In genomic region chr16:2814757-2815298, GRCh38 we compare ENCODE assay signal across 21 cellular contexts. TPM values are rescaled to one million over a fixed set of nuclear protein-coding genes. Genes with fewer than 3 reads are reported as not detected.
DNase-seq lines count a peak whose midpoint lies in the region; ATAC-seq and TF ChIP-seq lines count a peak whose summit lies in the region.
"Had no signal": no experiment of that assay in that cellular context is flagged by ENCODE, and none has a peak within 500 bp of the region (broad histone marks: within the 10 kb centered on the region; RNA-seq: fewer than 3 reads in every experiment).

No MANE protein-coding gene starts in this region.

- no peak for TF ChIP-seq POLR2A in suprapubic skin (IDR thresholded peaks at IDR 0.05)

- H3K27me3 ChIP-seq in RWPE2 (ENCODE audit: insufficient read depth, poor library complexity, severe bottlenecking) (no peaks in the 10 kb centered on the region), suprapubic skin (peaks cover 49% of the 10 kb centered on the region)
- H3K27me3 ChIP-seq: MG63 had no signal

- H3K27ac ChIP-seq in RWPE2 (ENCODE audit: poor library complexity, severe bottlenecking) (no peak overlapping the region), suprapubic skin (no peak overlapping the region)
- H3K27ac ChIP-seq: A549, GM23248 had no signal

- no peaks in the 10 kb centered on the region for H3K9me3 ChIP-seq in RWPE2 (ENCODE audit: severe bottlenecking)
- no peaks in the 10 kb centered on the region for H3K9me3 ChIP-seq in suprapubic skin
- H3K9me3 ChIP-seq: A549, MG63 had no signal

- no peak for TF ChIP-seq EP300 in suprapubic skin (IDR thresholded peaks at IDR 0.05)

- DNase-seq in COLO829 (ENCODE audit: low spot score) (peak; percentile 22), RWPE2 (ENCODE audit: low spot score) (peak; percentile 30), mesenteric fat pad (ENCODE audit: low spot score) (peak; percentile 85), suprapubic skin (ENCODE audit: low spot score in 2 of 2) (peak; percentile 54 to 79), DMS 273 treated with DMSO at 0.1 percent for 48 hours (lab: John Stamatoyannopoulos, UW) (no peak), AG08396 (ENCODE audit: low spot score) (no peak)
- DNase-seq: C1 segment of cervical spinal cord, DND-41, GM23248, HCEC 1CT, Kasumi-1, MG63, NCI-H1048, NCI-H1436, NCI-H1930, NCI-H446 treated with DMSO at 0.1 percent for 48 hours, SHP77 treated with DMSO at 0.1 percent for 48 hours had no signal

- TF ChIP-seq CTCF in RWPE2 (IDR thresholded peaks at IDR 0.05; ENCODE audit: poor library complexity, severe bottlenecking) (no peak), suprapubic skin (IDR thresholded peaks at IDR 0.05) (no peak)

- 84% methylated on average over 9 of the region's 17 CpGs for WGBS in suprapubic skin

- H3K4me1 ChIP-seq in RWPE2 (ENCODE audit: insufficient read depth, poor library complexity, severe bottlenecking) (no peaks in the 10 kb centered on the region), suprapubic skin (peaks cover 10% of the 10 kb centered on the region)
- H3K4me1 ChIP-seq: A549 had no signal

- H3K36me3 ChIP-seq in RWPE2 (ENCODE audit: low read depth) (no peaks in the 10 kb centered on the region), suprapubic skin (no peaks in the 10 kb centered on the region)
- H3K36me3 ChIP-seq: MG63 had no signal

- ATAC-seq in RWPE2 (ENCODE audit: low read depth) (no peak), GM18517 (IDR thresholded peaks at IDR 0.05; ENCODE audit: unreplicated experiment) (no peak)
- ATAC-seq: A549, SK-N-SH treated with all-trans-retinoic acid at 6 μM for 48 hours had no signal

- no peak overlapping the region for H3K4me3 ChIP-seq in RWPE2 (ENCODE audit: severe bottlenecking)
- H3K4me3 ChIP-seq in suprapubic skin, result no peak overlapping the region
- H3K4me3 ChIP-seq: A549, GM23248, MG63 had no signal

RNA-seq across cellular contexts. Expression of gene PRSS21, which starts 2.2 kb away (rescaled TPM):
- total RNA-seq in mesenteric fat pad, result not detected
- total RNA-seq in suprapubic skin, result 1 to 10 TPM in 2 of 4 donors, under 1 TPM in 1, not detected in 1; 0.87 to 7.6 (median 1.3) TPM
- total RNA-seq: GM23248 had no signal

RNA-seq across cellular contexts. Expression of gene ZG16B, which starts 15.3 kb away (rescaled TPM):
- not detected for total RNA-seq in mesenteric fat pad
- 10 to 100 TPM; 17.7 to 80.5 (median 23.4) TPM for total RNA-seq in suprapubic skin
- total RNA-seq: GM23248 had no signal

RNA-seq across cellular contexts. Expression of gene PRSS41, which starts 16.6 kb away (rescaled TPM):
- total RNA-seq in mesenteric fat pad, result not detected
- total RNA-seq in suprapubic skin, result not detected
- total RNA-seq: CD8-positive, alpha-beta memory T cell; GM23248 had no signal

RNA-seq across cellular contexts. Expression of gene PRSS33, which starts 27.5 kb away (rescaled TPM):
- not detected for total RNA-seq in mesenteric fat pad
- not detected for total RNA-seq in suprapubic skin
- total RNA-seq: GM23248 had no signal

RNA-seq across cellular contexts. Expression of gene ELOB, which starts 37.7 kb away (rescaled TPM):
- total RNA-seq in mesenteric fat pad (212 TPM), suprapubic skin (100 to 1,000 TPM; 174 to 249 (median 213) TPM)

Comparison
In these comparisons a context has a peak if more than half of its experiments do, and no peak if none do; other contexts are left out.
1. DNase-seq: peak in COLO829 (single experiment), RWPE2 (single experiment), mesenteric fat pad (single experiment) and suprapubic skin (2 of 2); none in DMS 273 treated with DMSO at 0.1 percent for 48 hours (single experiment) and AG08396 (single experiment).
2. RNA of gene ZG16B, which starts 15.3 kb away (total RNA-seq): 17.7 to 80.5 TPM in suprapubic skin; not detected in mesenteric fat pad (single experiment); every median in the first group is over 10 times any median in the second.